Comparison of ENCODE assay signal across 1 cellular context in the genomic region with DNA sequence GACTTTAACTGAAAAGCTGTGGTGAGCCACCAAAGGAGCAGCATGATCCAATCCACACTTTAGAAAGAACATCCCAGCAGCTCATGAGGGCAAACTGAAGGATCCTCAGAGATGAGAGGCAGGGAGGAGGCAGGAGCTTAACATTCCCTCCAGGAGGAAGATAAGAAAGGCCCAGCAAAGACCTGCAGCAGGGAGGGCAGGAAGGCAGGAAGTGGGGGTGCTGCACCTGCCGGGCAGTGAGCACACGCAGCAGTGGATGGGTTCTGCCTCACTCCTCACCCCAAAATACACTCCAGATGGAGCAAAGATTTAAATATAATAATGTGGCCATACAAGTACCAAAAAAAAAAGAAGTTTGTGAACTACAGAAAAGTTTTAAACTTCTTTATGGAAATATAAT.
TF ChIP-seq lines count a peak whose summit lies in the region.

No MANE protein-coding gene starts in this region.

TF ChIP-seq in GM23338, 12 proteins besides CTCF, POLR2A, EP300 and RAD21 (continued from another document):
- TF ChIP-seq, protein P1, sequence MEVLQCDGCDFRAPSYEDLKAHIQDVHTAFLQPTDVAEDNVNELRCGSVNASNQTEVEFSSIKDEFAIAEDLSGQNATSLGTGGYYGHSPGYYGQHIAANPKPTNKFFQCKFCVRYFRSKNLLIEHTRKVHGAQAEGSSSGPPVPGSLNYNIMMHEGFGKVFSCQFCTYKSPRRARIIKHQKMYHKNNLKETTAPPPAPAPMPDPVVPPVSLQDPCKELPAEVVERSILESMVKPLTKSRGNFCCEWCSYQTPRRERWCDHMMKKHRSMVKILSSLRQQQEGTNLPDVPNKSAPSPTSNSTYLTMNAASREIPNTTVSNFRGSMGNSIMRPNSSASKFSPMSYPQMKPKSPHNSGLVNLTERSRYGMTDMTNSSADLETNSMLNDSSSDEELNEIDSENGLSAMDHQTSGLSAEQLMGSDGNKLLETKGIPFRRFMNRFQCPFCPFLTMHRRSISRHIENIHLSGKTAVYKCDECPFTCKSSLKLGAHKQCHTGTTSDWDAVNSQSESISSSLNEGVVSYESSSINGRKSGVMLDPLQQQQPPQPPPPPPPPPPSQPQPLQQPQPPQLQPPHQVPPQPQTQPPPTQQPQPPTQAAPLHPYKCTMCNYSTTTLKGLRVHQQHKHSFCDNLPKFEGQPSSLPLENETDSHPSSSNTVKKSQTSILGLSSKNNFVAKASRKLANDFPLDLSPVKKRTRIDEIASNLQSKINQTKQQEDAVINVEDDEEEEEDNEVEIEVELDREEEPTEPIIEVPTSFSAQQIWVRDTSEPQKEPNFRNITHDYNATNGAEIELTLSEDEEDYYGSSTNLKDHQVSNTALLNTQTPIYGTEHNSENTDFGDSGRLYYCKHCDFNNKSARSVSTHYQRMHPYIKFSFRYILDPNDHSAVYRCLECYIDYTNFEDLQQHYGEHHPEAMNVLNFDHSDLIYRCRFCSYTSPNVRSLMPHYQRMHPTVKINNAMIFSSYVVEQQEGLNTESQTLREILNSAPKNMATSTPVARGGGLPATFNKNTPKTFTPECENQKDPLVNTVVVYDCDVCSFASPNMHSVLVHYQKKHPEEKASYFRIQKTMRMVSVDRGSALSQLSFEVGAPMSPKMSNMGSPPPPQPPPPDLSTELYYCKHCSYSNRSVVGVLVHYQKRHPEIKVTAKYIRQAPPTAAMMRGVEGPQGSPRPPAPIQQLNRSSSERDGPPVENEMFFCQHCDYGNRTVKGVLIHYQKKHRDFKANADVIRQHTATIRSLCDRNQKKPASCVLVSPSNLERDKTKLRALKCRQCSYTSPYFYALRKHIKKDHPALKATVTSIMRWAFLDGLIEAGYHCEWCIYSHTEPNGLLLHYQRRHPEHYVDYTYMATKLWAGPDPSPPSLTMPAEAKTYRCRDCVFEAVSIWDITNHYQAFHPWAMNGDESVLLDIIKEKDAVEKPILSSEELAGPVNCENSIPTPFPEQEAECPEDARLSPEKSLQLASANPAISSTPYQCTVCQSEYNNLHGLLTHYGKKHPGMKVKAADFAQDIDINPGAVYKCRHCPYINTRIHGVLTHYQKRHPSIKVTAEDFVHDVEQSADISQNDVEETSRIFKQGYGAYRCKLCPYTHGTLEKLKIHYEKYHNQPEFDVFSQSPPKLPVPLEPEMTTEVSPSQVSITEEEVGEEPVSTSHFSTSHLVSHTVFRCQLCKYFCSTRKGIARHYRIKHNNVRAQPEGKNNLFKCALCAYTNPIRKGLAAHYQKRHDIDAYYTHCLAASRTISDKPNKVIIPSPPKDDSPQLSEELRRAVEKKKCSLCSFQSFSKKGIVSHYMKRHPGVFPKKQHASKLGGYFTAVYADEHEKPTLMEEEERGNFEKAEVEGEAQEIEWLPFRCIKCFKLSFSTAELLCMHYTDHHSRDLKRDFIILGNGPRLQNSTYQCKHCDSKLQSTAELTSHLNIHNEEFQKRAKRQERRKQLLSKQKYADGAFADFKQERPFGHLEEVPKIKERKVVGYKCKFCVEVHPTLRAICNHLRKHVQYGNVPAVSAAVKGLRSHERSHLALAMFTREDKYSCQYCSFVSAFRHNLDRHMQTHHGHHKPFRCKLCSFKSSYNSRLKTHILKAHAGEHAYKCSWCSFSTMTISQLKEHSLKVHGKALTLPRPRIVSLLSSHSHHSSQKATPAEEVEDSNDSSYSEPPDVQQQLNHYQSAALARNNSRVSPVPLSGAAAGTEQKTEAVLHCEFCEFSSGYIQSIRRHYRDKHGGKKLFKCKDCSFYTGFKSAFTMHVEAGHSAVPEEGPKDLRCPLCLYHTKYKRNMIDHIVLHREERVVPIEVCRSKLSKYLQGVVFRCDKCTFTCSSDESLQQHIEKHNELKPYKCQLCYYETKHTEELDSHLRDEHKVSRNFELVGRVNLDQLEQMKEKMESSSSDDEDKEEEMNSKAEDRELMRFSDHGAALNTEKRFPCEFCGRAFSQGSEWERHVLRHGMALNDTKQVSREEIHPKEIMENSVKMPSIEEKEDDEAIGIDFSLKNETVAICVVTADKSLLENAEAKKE (CRISPR knock-in tag; IDR thresholded peaks at IDR 0.05): peak; percentile 73; the same call in 1 of the 2 replicates
- TF ChIP-seq, protein P2, sequence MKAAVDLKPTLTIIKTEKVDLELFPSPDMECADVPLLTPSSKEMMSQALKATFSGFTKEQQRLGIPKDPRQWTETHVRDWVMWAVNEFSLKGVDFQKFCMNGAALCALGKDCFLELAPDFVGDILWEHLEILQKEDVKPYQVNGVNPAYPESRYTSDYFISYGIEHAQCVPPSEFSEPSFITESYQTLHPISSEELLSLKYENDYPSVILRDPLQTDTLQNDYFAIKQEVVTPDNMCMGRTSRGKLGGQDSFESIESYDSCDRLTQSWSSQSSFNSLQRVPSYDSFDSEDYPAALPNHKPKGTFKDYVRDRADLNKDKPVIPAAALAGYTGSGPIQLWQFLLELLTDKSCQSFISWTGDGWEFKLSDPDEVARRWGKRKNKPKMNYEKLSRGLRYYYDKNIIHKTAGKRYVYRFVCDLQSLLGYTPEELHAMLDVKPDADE (IDR thresholded peaks at IDR 0.05): no peak
